In genomic region chr6:108592371-108593337, GRCh38 we compare ENCODE assay signal across 9 cellular contexts. TPM values are rescaled to one million over a fixed set of nuclear protein-coding genes. Genes with fewer than 3 reads are reported as not detected.
DNase-seq lines count a peak whose midpoint lies in the region; ATAC-seq, FAIRE-seq and TF ChIP-seq lines count a peak whose summit lies in the region.
"Had no signal": no experiment of that assay in that cellular context is flagged by ENCODE, and none has a peak within 500 bp of the region (broad histone marks: within the 10 kb centered on the region; RNA-seq: fewer than 3 reads in every experiment).

No MANE protein-coding gene starts in this region.

- no peak for FAIRE-seq in urothelium cell line (lab: Jason Lieb, UNC)

- H3K36me3 ChIP-seq in BJ (ENCODE audit: control insufficient read depth, insufficient read depth, low read length) (no peaks in the 10 kb centered on the region), WERI-Rb-1 (no peaks in the 10 kb centered on the region)

- peaks cover 94% of the 10 kb centered on the region for H3K4me1 Mint-ChIP-seq in chondrocyte (ENCODE audit: low read depth)
- peaks cover 25 to 88% (median 65%) of the 10 kb centered on the region in 4 donors for H3K4me1 Mint-ChIP-seq in naive thymus-derived CD8-positive, alpha-beta T cell

- H3K27me3 Mint-ChIP-seq in chondrocyte (ENCODE audit: low read depth): no peaks in the 10 kb centered on the region
- H3K27me3 Mint-ChIP-seq in naive thymus-derived CD8-positive, alpha-beta T cell: no peaks in the 10 kb centered on the region

- DNase-seq in BJ (ENCODE audit: low read depth) (peak; percentile 81), GM19240 (ENCODE audit: insufficient read length, low spot score) (peak; percentile 27), T-helper 1 cell (peak; percentile 7 to 43 (median 32)), chondrocyte (ENCODE audit: low spot score) (no peak), urothelium cell line (ENCODE audit: low spot score) (peak; percentile 9), WERI-Rb-1 (no peak)
- peak in 9 of 10 donors; percentile 21 to 70 (median 54) for DNase-seq in naive thymus-derived CD8-positive, alpha-beta T cell

- H3K9me3 Mint-ChIP-seq in chondrocyte (ENCODE audit: low read depth): no peaks in the 10 kb centered on the region
- H3K9me3 Mint-ChIP-seq in naive thymus-derived CD8-positive, alpha-beta T cell: no peaks in the 10 kb centered on the region

- ATAC-seq in HG03460 (IDR thresholded peaks at IDR 0.05; ENCODE audit: unreplicated experiment): peak; percentile 88
- peak; percentile 94 to 98 for ATAC-seq in naive thymus-derived CD8-positive, alpha-beta T cell

- H3K27me3 ChIP-seq in BJ (ENCODE audit: control insufficient read depth, insufficient read depth, low read length): no peaks in the 10 kb centered on the region
- H3K27me3 ChIP-seq in WERI-Rb-1 (ENCODE audit: insufficient read depth, low read depth, severe bottlenecking): no peaks in the 10 kb centered on the region

- POLR2A ChIA-PET in BJ (lab: Charles Lee): interaction anchor here (0.5 to 1.5 kb wide), 4 partner anchors 23 to 797 kb away, joined by 3 to 11 read pairs (median 5); no protein-coding TSS in a partner anchor
- POLR2A ChIA-PET in naive thymus-derived CD8-positive, alpha-beta T cell (lab: Charles Lee): interaction anchor here (0.6 to 0.7 kb wide), 3 partner anchors 12 to 187 kb away, joined by 3 to 4 read pairs (median 3); no protein-coding TSS in a partner anchor

- no peak overlapping the region for H3K4me3 ChIP-seq in BJ (ENCODE audit: low read depth, low read length)
- H3K4me3 ChIP-seq in WERI-Rb-1 (ENCODE audit: low read depth, low read length): no peak overlapping the region
- H3K4me3 ChIP-seq: skin epidermis had no signal

- no peak overlapping the region for H3K4me3 Mint-ChIP-seq in chondrocyte (ENCODE audit: unreplicated experiment)
- H3K4me3 Mint-ChIP-seq in naive thymus-derived CD8-positive, alpha-beta T cell: peak overlapping the region in 9 of 10 donors; percentile 9 to 65 (median 52)

- CTCF ChIA-PET in BJ (lab: Yijun Ruan, JAX): interaction anchor here (1.6 to 2.5 kb wide), 2 partner anchors 59 to 189 kb away, joined by 4 to 8 read pairs; no protein-coding TSS in a partner anchor

- TF ChIP-seq CTCF in BJ (IDR thresholded peaks at IDR 0.05; ENCODE audit: insufficient read depth, low read depth, low read length) (no peak), chondrocyte (IDR thresholded peaks at IDR 0.05) (no peak), WERI-Rb-1 (IDR thresholded peaks at IDR 0.05; ENCODE audit: low read depth, low read length) (no peak)

- no peaks in the 10 kb centered on the region for H3K9me3 ChIP-seq in WERI-Rb-1 (ENCODE audit: severe bottlenecking)

- H3K27ac ChIP-seq in WERI-Rb-1: no peak overlapping the region

- peak overlapping the region; percentile 85 for H3K27ac Mint-ChIP-seq in chondrocyte (ENCODE audit: unreplicated experiment)
- peak overlapping the region in 8 of 10 donors; percentile 6 to 54 (median 36) for H3K27ac Mint-ChIP-seq in naive thymus-derived CD8-positive, alpha-beta T cell

- H3K36me3 Mint-ChIP-seq in chondrocyte (ENCODE audit: low read depth): no peaks in the 10 kb centered on the region
- H3K36me3 Mint-ChIP-seq in naive thymus-derived CD8-positive, alpha-beta T cell: peaks cover 0 to 5% (median 0%) of the 10 kb centered on the region in 3 donors

RNA-seq across cellular contexts. Expression of gene FOXO3, which starts 31.9 kb away (rescaled TPM):
- 20.3 and 25.4 TPM in 2 replicates for polyA plus RNA-seq in BJ (2011; rRNA removed)
- 71.0 and 111 TPM in 2 replicates for polyA minus RNA-seq in BJ (2011; rRNA and poly(A)+ RNA removed)
- total RNA-seq in chondrocyte: 42.7 to 58.1 TPM (median 45.0 TPM) in 3 replicates
- total RNA-seq in naive thymus-derived CD8-positive, alpha-beta T cell: 10 to 100 TPM; 23.2 to 24.4 TPM
- polyA plus RNA-seq in naive thymus-derived CD8-positive, alpha-beta T cell: 10 to 100 TPM; 14.5 to 18.6 (median 14.7) TPM

Comparison
In these comparisons a context has a peak if more than half of its experiments do, and no peak if none do; other contexts are left out.
1. DNase-seq: peak in BJ (single experiment), GM19240 (single experiment), T-helper 1 cell (5 of 5), naive thymus-derived CD8-positive, alpha-beta T cell (9 of 10) and urothelium cell line (single experiment); none in chondrocyte (single experiment) and WERI-Rb-1 (single experiment).